Comparison of ENCODE assay signal across 8 cellular contexts in genomic region chrX:66046612-66047235, GRCh38. TPM values are rescaled to one million over a fixed set of nuclear protein-coding genes. Genes with fewer than 3 reads are reported as not detected.
DNase-seq lines count a peak whose midpoint lies in the region; ATAC-seq, FAIRE-seq and TF ChIP-seq lines count a peak whose summit lies in the region.

No MANE protein-coding gene starts in this region.

- H3K4me1 ChIP-seq in Peyer's patch: no peaks in the 10 kb centered on the region

- peaks cover 29 to 34% of the 10 kb centered on the region in 2 donors for H3K4me1 Mint-ChIP-seq in natural killer cell treated with Interleukin-12 subunit alpha and Interleukin-12 subunit beta and Interleukin-15 and Interleukin-18, amount 100 ng/mL, for 72 hours (ENCODE audit: low read depth in 2 of 2)

- H3K27ac ChIP-seq in Peyer's patch: peak overlapping the region in 1 of 4 donors; percentile 59
- no peak overlapping the region for H3K27ac ChIP-seq in caudate nucleus (ENCODE audit: low read depth, low read length)

- H3K9me3 ChIP-seq in Peyer's patch: no peaks in the 10 kb centered on the region

- FAIRE-seq in D721Med (lab: Jason Lieb, UNC): no peak

- peak overlapping the region in 1 of 2 donors; percentile 89 for H3K27ac Mint-ChIP-seq in natural killer cell treated with Interleukin-12 subunit alpha and Interleukin-12 subunit beta and Interleukin-15 and Interleukin-18, amount 100 ng/mL, for 72 hours

- H3K36me3 Mint-ChIP-seq in natural killer cell treated with Interleukin-12 subunit alpha and Interleukin-12 subunit beta and Interleukin-15 and Interleukin-18, amount 100 ng/mL, for 72 hours: no peaks in the 10 kb centered on the region

- no peak for TF ChIP-seq POLR2A in Peyer's patch (IDR thresholded peaks at IDR 0.05)

- H3K4me3 Mint-ChIP-seq in natural killer cell treated with Interleukin-12 subunit alpha and Interleukin-12 subunit beta and Interleukin-15 and Interleukin-18, amount 100 ng/mL, for 72 hours: peak overlapping the region; percentile 82

- peaks cover 4% of the 10 kb centered on the region for H3K9me3 Mint-ChIP-seq in natural killer cell treated with Interleukin-12 subunit alpha and Interleukin-12 subunit beta and Interleukin-15 and Interleukin-18, amount 100 ng/mL, for 72 hours

- no peaks in the 10 kb centered on the region for H3K36me3 ChIP-seq in Peyer's patch

- no peaks in the 10 kb centered on the region for H3K27me3 ChIP-seq in Peyer's patch

- no peak overlapping the region for H3K4me3 ChIP-seq in Peyer's patch

- H3K27me3 Mint-ChIP-seq in natural killer cell treated with Interleukin-12 subunit alpha and Interleukin-12 subunit beta and Interleukin-15 and Interleukin-18, amount 100 ng/mL, for 72 hours: peaks cover 0 to under 1% of the 10 kb centered on the region in 2 donors

- no peak for TF ChIP-seq CTCF in Peyer's patch (IDR thresholded peaks at IDR 0.05)
- TF ChIP-seq CTCF in D721Med (IDR thresholded peaks at IDR 0.05; ENCODE audit: insufficient read depth, missing control alignments): no peak

- DNase-seq in Peyer's patch: peak in 2 of 3 donors; percentile 52 to 56
- peak; percentile 67 for DNase-seq in natural killer cell treated with Interleukin-12 subunit alpha and Interleukin-12 subunit beta and Interleukin-15 and Interleukin-18, amount 100 ng/mL, for 72 hours (ENCODE audit: low spot score)
- no peak for DNase-seq in D721Med (ENCODE audit: insufficient read length, low spot score)
- DNase-seq in NCI-H1105 treated with DMSO at 0.1 percent for 48 hours (lab: John Stamatoyannopoulos, UW): no peak
- no peak for DNase-seq in caudate nucleus (lab: John Stamatoyannopoulos, UW)
- no peak for DNase-seq in AG20443 (ENCODE audit: low spot score)

- ATAC-seq in GM18873 (IDR thresholded peaks at IDR 0.05; ENCODE audit: low FRiP score, unreplicated experiment): peak; percentile 82
- peak; percentile 72 for ATAC-seq in HG02870 (IDR thresholded peaks at IDR 0.05; ENCODE audit: unreplicated experiment)
- peak; percentile 74 to 80 for ATAC-seq in natural killer cell treated with Interleukin-12 subunit alpha and Interleukin-12 subunit beta and Interleukin-15 and Interleukin-18, amount 100 ng/mL, for 72 hours

RNA-seq across cellular contexts. Expression of gene VSIG4, which starts 6.8 kb away (rescaled TPM):
- total RNA-seq in Peyer's patch: 10 to 100 TPM; 15.1 to 51.1 (median 31.3) TPM
- not detected for total RNA-seq in natural killer cell treated with Interleukin-12 subunit alpha and Interleukin-12 subunit beta and Interleukin-15 and Interleukin-18, amount 100 ng/mL, for 72 hours

Comparison
In these comparisons a context has a peak if more than half of its experiments do, and no peak if none do; other contexts are left out.
1. DNase-seq: peak in Peyer's patch (2 of 3) and natural killer cell treated with Interleukin-12 subunit alpha and Interleukin-12 subunit beta and Interleukin-15 and Interleukin-18, amount 100 ng/mL, for 72 hours (single experiment); none in D721Med (single experiment), NCI-H1105 treated with DMSO at 0.1 percent for 48 hours (single experiment), caudate nucleus (0 of 61) and AG20443 (single experiment).
2. RNA of gene VSIG4, which starts 6.8 kb away (total RNA-seq): 15.1 to 51.1 TPM in Peyer's patch; not detected in natural killer cell treated with Interleukin-12 subunit alpha and Interleukin-12 subunit beta and Interleukin-15 and Interleukin-18, amount 100 ng/mL, for 72 hours; every median in the first group is over 10 times any median in the second.
3. Peak in every context shown above with its lines, with median percentiles within 50 percentile points of each other: ATAC-seq.